In genomic region chr1:230279583-230279945, GRCh38 we compare ENCODE assay signal across 24 cellular contexts.
DNase-seq lines count a peak whose midpoint lies in the region; ATAC-seq lines count a peak whose summit lies in the region.
"Had no signal": no experiment of that assay in that cellular context is flagged by ENCODE, and none has a peak within 500 bp of the region (broad histone marks: within the 10 kb centered on the region; RNA-seq: fewer than 3 reads in every experiment).

No MANE protein-coding gene starts in this region.

- POLR2A ChIA-PET in activated CD4-positive, alpha-beta memory T cell treated with anti-CD3 and anti-CD28 coated beads for 36 hours (lab: Charles Lee) = no interaction called here
- POLR2A ChIA-PET in activated CD4-positive, alpha-beta memory T cell treated with anti-CD3 and anti-CD28 coated beads, Interleukin-2, amount 10 ng/mL, durations not matched to agents 7 days and 5 days (lab: Charles Lee) = no interaction called here

- H3K27me3 Mint-ChIP-seq in activated CD4-positive, alpha-beta memory T cell treated with anti-CD3 and anti-CD28 coated beads for 36 hours = no peaks in the 10 kb centered on the region
- H3K27me3 Mint-ChIP-seq in activated CD4-positive, alpha-beta memory T cell treated with anti-CD3 and anti-CD28 coated beads, Interleukin-2, amount 10 ng/mL, durations not matched to agents 7 days and 5 days = no peaks in the 10 kb centered on the region
- no peaks in the 10 kb centered on the region for H3K27me3 Mint-ChIP-seq in activated naive CD8-positive, alpha-beta T cell treated with anti-CD3 and anti-CD28 coated beads, Interleukin-2, amount 50 U/mL, for 24 hours

- no peaks in the 10 kb centered on the region for H3K27me3 ChIP-seq in Karpas-422 (ENCODE audit: low read length)
- H3K27me3 ChIP-seq: body of pancreas, hepatocyte, neutrophil had no signal

- no peak overlapping the region for H3K4me2 ChIP-seq in Karpas-422 (ENCODE audit: low read depth, low read length, poor library complexity, severe bottlenecking)
- H3K4me2 ChIP-seq: hepatocyte had no signal

- H3K4me1 Mint-ChIP-seq in activated CD4-positive, alpha-beta memory T cell treated with anti-CD3 and anti-CD28 coated beads for 36 hours (ENCODE audit: low read depth) = peaks cover 10% of the 10 kb centered on the region
- peaks cover 9% of the 10 kb centered on the region for H3K4me1 Mint-ChIP-seq in activated CD4-positive, alpha-beta memory T cell treated with anti-CD3 and anti-CD28 coated beads, Interleukin-2, amount 10 ng/mL, durations not matched to agents 7 days and 5 days
- peaks cover 38% of the 10 kb centered on the region for H3K4me1 Mint-ChIP-seq in activated naive CD8-positive, alpha-beta T cell treated with anti-CD3 and anti-CD28 coated beads, Interleukin-2, amount 50 U/mL, for 24 hours

- H3K9me2 ChIP-seq in Karpas-422 (replicated peaks; ENCODE audit: insufficient read depth, low read length) = no peaks in the 10 kb centered on the region

- H3K27ac Mint-ChIP-seq in activated CD4-positive, alpha-beta memory T cell treated with anti-CD3 and anti-CD28 coated beads for 36 hours = no peak overlapping the region
- H3K27ac Mint-ChIP-seq in activated CD4-positive, alpha-beta memory T cell treated with anti-CD3 and anti-CD28 coated beads, Interleukin-2, amount 10 ng/mL, durations not matched to agents 7 days and 5 days = no peak overlapping the region
- H3K27ac Mint-ChIP-seq in activated naive CD8-positive, alpha-beta T cell treated with anti-CD3 and anti-CD28 coated beads, Interleukin-2, amount 50 U/mL, for 24 hours = no peak overlapping the region
- H3K27ac Mint-ChIP-seq: HFFc6; T-helper 1 cell treated with Interleukin-12 subunit alpha and Interleukin-12 subunit beta and Interleukin-4 antibody, amounts not matched to agents 30 μg/mL and 1 μg/mL, for 36 hours had no signal

- no peaks in the 10 kb centered on the region for H3K36me3 ChIP-seq in Karpas-422 (ENCODE audit: insufficient read depth, low read length)

- no peaks in the 10 kb centered on the region for H3K79me2 ChIP-seq in Karpas-422 (ENCODE audit: low read length)
- H3K79me2 ChIP-seq: hepatocyte had no signal

- H3K4me3 ChIP-seq in Karpas-422 (ENCODE audit: low read length) = no peak overlapping the region
- H3K4me3 ChIP-seq: body of pancreas, hepatocyte, lung, psoas muscle, skin epidermis had no signal

- peak; percentile 10 for ATAC-seq in activated naive CD8-positive, alpha-beta T cell treated with anti-CD3 and anti-CD28 coated beads, Interleukin-2, amount 50 U/mL, for 24 hours
- ATAC-seq: body of pancreas, HepG2 had no signal

- H2AFZ ChIP-seq in Karpas-422 (ENCODE audit: low read length) = no peak overlapping the region
- H2AFZ ChIP-seq: hepatocyte had no signal

- intact Hi-C loops in activated CD4-positive, alpha-beta memory T cell treated with anti-CD3 and anti-CD28 coated beads for 36 hours (cut with micrococcal nuclease) = no loop called here
- intact Hi-C loops in posterior vena cava (cut with DNase I) = no loop called here

- peak; percentile 3 for DNase-seq in activated CD4-positive, alpha-beta memory T cell treated with anti-CD3 and anti-CD28 coated beads for 36 hours
- no peak for DNase-seq in activated CD4-positive, alpha-beta memory T cell treated with anti-CD3 and anti-CD28 coated beads, Interleukin-2, amount 10 ng/mL, durations not matched to agents 7 days and 5 days
- DNase-seq in Karpas-422 (peak; percentile 16), AG20443 (ENCODE audit: low spot score) (no peak), posterior vena cava (ENCODE audit: low spot score) (no peak)
- DNase-seq in activated naive CD8-positive, alpha-beta T cell treated with anti-CD3 and anti-CD28 coated beads, Interleukin-2, amount 50 U/mL, for 24 hours = no peak
- DNase-seq in stimulated activated CD8-positive, alpha-beta memory T cell treated with anti-CD3 and anti-CD28 coated beads, Interleukin-4, amount 100 ng/mL, for 48 hours = peak; percentile 12
- DNase-seq in stimulated activated CD4-positive, alpha-beta T cell treated with anti-CD3 and anti-CD28 coated beads, Interleukin-1b, Interleukin-23, amount 100 ng/mL, for 48 hours = no peak
- DNase-seq: effector CD4-positive, alpha-beta T cell; foreskin fibroblast; HFFc6; immature natural killer cell; NCI-H1417 treated with DMSO at 0.1 percent for 48 hours; NCI-H2107; stimulated activated naive CD4-positive, alpha-beta T cell treated with Interleukin-2 at 50 U/mL for 16 hours had no signal

- no peak overlapping the region for H3K4me3 Mint-ChIP-seq in activated CD4-positive, alpha-beta memory T cell treated with anti-CD3 and anti-CD28 coated beads for 36 hours
- H3K4me3 Mint-ChIP-seq in activated CD4-positive, alpha-beta memory T cell treated with anti-CD3 and anti-CD28 coated beads, Interleukin-2, amount 10 ng/mL, durations not matched to agents 7 days and 5 days = no peak overlapping the region
- no peak overlapping the region for H3K4me3 Mint-ChIP-seq in activated naive CD8-positive, alpha-beta T cell treated with anti-CD3 and anti-CD28 coated beads, Interleukin-2, amount 50 U/mL, for 24 hours
- H3K4me3 Mint-ChIP-seq: HFFc6; immature natural killer cell; T-helper 1 cell treated with Interleukin-12 subunit alpha and Interleukin-12 subunit beta and Interleukin-4 antibody, amounts not matched to agents 30 μg/mL and 1 μg/mL, for 36 hours had no signal

- H3K9me3 ChIP-seq in Karpas-422 (ENCODE audit: low read length) = no peaks in the 10 kb centered on the region
- H3K9me3 ChIP-seq: body of pancreas, neutrophil, psoas muscle had no signal

- CTCF ChIA-PET in activated CD4-positive, alpha-beta memory T cell treated with anti-CD3 and anti-CD28 coated beads for 36 hours (lab: Charles Lee) = interaction anchor here (1.2 kb wide), 1 partner anchor 618 kb away, joined by 4 read pairs; no protein-coding TSS in a partner anchor
- CTCF ChIA-PET in activated CD4-positive, alpha-beta memory T cell treated with anti-CD3 and anti-CD28 coated beads, Interleukin-2, amount 10 ng/mL, durations not matched to agents 7 days and 5 days (lab: Charles Lee) = no interaction called here

- no peaks in the 10 kb centered on the region for H3K9me3 Mint-ChIP-seq in activated CD4-positive, alpha-beta memory T cell treated with anti-CD3 and anti-CD28 coated beads for 36 hours
- H3K9me3 Mint-ChIP-seq in activated CD4-positive, alpha-beta memory T cell treated with anti-CD3 and anti-CD28 coated beads, Interleukin-2, amount 10 ng/mL, durations not matched to agents 7 days and 5 days = no peaks in the 10 kb centered on the region
- H3K9me3 Mint-ChIP-seq in activated naive CD8-positive, alpha-beta T cell treated with anti-CD3 and anti-CD28 coated beads, Interleukin-2, amount 50 U/mL, for 24 hours = no peaks in the 10 kb centered on the region
- H3K9me3 Mint-ChIP-seq: HFFc6; immature natural killer cell; T-helper 1 cell treated with Interleukin-12 subunit alpha and Interleukin-12 subunit beta and Interleukin-4 antibody, amounts not matched to agents 30 μg/mL and 1 μg/mL, for 36 hours had no signal

- no peaks in the 10 kb centered on the region for H4K20me1 ChIP-seq in Karpas-422 (ENCODE audit: insufficient read depth, low read depth, low read length)

- H3K9ac ChIP-seq in Karpas-422 (ENCODE audit: low read length) = no peak overlapping the region

- no peak overlapping the region for H3K27ac ChIP-seq in Karpas-422 (ENCODE audit: low read length)
- H3K27ac ChIP-seq: hepatocyte, HL-60, neutrophil had no signal

- peaks cover 21% of the 10 kb centered on the region for H3K36me3 Mint-ChIP-seq in activated CD4-positive, alpha-beta memory T cell treated with anti-CD3 and anti-CD28 coated beads for 36 hours
- H3K36me3 Mint-ChIP-seq in activated CD4-positive, alpha-beta memory T cell treated with anti-CD3 and anti-CD28 coated beads, Interleukin-2, amount 10 ng/mL, durations not matched to agents 7 days and 5 days (ENCODE audit: low read depth) = no peaks in the 10 kb centered on the region
- H3K36me3 Mint-ChIP-seq in activated naive CD8-positive, alpha-beta T cell treated with anti-CD3 and anti-CD28 coated beads, Interleukin-2, amount 50 U/mL, for 24 hours (ENCODE audit: low read depth) = peaks cover 31% of the 10 kb centered on the region

- peaks cover 4% of the 10 kb centered on the region for H3K4me1 ChIP-seq in Karpas-422 (ENCODE audit: low read length)
- H3K4me1 ChIP-seq: psoas muscle had no signal

Comparison
In these comparisons a context has a peak if more than half of its experiments do, and no peak if none do; other contexts are left out.
1. DNase-seq: peak in activated CD4-positive, alpha-beta memory T cell treated with anti-CD3 and anti-CD28 coated beads for 36 hours (single experiment), Karpas-422 (single experiment) and stimulated activated CD8-positive, alpha-beta memory T cell treated with anti-CD3 and anti-CD28 coated beads, Interleukin-4, amount 100 ng/mL, for 48 hours (single experiment); none in activated CD4-positive, alpha-beta memory T cell treated with anti-CD3 and anti-CD28 coated beads, Interleukin-2, amount 10 ng/mL, durations not matched to agents 7 days and 5 days (single experiment), activated naive CD8-positive, alpha-beta T cell treated with anti-CD3 and anti-CD28 coated beads, Interleukin-2, amount 50 U/mL, for 24 hours (single experiment), AG20443 (single experiment), posterior vena cava (single experiment) and stimulated activated CD4-positive, alpha-beta T cell treated with anti-CD3 and anti-CD28 coated beads, Interleukin-1b, Interleukin-23, amount 100 ng/mL, for 48 hours (single experiment).